In the genomic region with DNA sequence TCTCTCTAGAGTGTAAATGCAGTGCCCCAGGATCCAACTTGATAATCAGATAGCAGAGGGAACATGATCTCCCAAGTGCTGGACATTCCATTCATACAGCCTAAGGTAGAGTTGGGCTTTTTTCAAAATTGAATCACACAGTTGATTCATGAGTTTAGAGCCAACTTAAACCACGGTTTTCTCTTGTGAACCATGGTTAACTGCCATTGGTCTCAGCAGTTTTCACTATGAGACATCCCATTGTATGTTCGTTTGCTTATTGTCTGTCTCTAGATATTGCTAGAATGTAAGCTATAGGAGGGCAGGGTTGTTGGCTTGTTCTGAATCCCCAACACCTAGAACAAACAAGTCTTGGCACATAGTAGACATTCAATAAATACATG, we compare ENCODE assay signal across 18 cellular contexts. TPM values are rescaled to one million over a fixed set of nuclear protein-coding genes. Genes with fewer than 3 reads are reported as not detected.
DNase-seq lines count a peak whose midpoint lies in the region; ATAC-seq, FAIRE-seq and TF ChIP-seq lines count a peak whose summit lies in the region.
"Had no signal": no experiment of that assay in that cellular context is flagged by ENCODE, and none has a peak within 500 bp of the region (broad histone marks: within the 10 kb centered on the region; RNA-seq: fewer than 3 reads in every experiment).

No MANE protein-coding gene starts in this region.

- no peak overlapping the region for H4K12ac ChIP-seq in trophoblast cell (ENCODE audit: low read depth, low read length)

- WGBS in trophoblast cell (ENCODE audit: extremely low coverage, insufficient coverage, insufficient read length): no CpG with 5 or more reads among the region's 2 CpGs

- no peak overlapping the region for H2BK12ac ChIP-seq in trophoblast cell (ENCODE audit: low read length)

- H3K36me3 ChIP-seq in trophoblast cell (ENCODE audit: control insufficient read depth in 1 of 2, insufficient read depth in 2 of 2, low read length in 2 of 2) (no peaks in the 10 kb centered on the region), kidney (ENCODE audit: control insufficient read depth in 1 of 2, insufficient read depth in 2 of 2, low read length in 2 of 2) (no peaks in the 10 kb centered on the region)
- H3K36me3 ChIP-seq: ovary had no signal

- no peak overlapping the region for H2BK5ac ChIP-seq in trophoblast cell (ENCODE audit: low read depth, low read length, poor library complexity)

- H3K27ac ChIP-seq in trophoblast cell (ENCODE audit: low read depth, low read length) (no peak overlapping the region), kidney (ENCODE audit: low read depth in 2 of 2, low read length in 2 of 2) (no peak overlapping the region)
- H3K27ac ChIP-seq: hepatocyte, ovary had no signal

- H3K4me3 ChIP-seq in astrocyte of the spinal cord (ENCODE audit: low read depth, low read length): no peak overlapping the region
- H3K4me3 ChIP-seq in trophoblast cell (ENCODE audit: low read depth, low read length): no peak overlapping the region
- no peak overlapping the region for H3K4me3 ChIP-seq in kidney (ENCODE audit: low read length in 2 of 2)
- H3K4me3 ChIP-seq: hepatocyte, ovary had no signal

- peak overlapping the region; percentile 86 for H3K27ac Mint-ChIP-seq in activated CD4-positive, alpha-beta T cell treated with anti-CD3 and anti-CD28 coated beads for 36 hours

- H2AFZ ChIP-seq in trophoblast cell (ENCODE audit: insufficient read depth, low read length, poor library complexity): no peak overlapping the region
- H2AFZ ChIP-seq: hepatocyte had no signal

- no peak overlapping the region for H3K4me3 Mint-ChIP-seq in activated CD4-positive, alpha-beta T cell treated with anti-CD3 and anti-CD28 coated beads for 36 hours

- H2BK120ac ChIP-seq in trophoblast cell (ENCODE audit: insufficient read depth, low read length, poor library complexity): no peak overlapping the region

- no peaks in the 10 kb centered on the region for H3K27me3 Mint-ChIP-seq in activated CD4-positive, alpha-beta T cell treated with anti-CD3 and anti-CD28 coated beads for 36 hours

- in situ Hi-C loops in astrocyte of the spinal cord (cut with HindIII; ENCODE audit: low sequenced_read_pairs): no loop called here

- TF ChIP-seq CTCF in astrocyte of the spinal cord (IDR thresholded peaks at IDR 0.05; ENCODE audit: low read depth, low read length) (no peak), kidney (IDR thresholded peaks at IDR 0.05; ENCODE audit: borderline replicate concordance, extremely low read depth, insufficient read depth) (no peak)

- intact Hi-C loops in activated CD4-positive, alpha-beta T cell treated with anti-CD3 and anti-CD28 coated beads for 36 hours (cut with DNase I, micrococcal nuclease): loop anchor here in 1 of 2 experiments (5.0 kb wide), 1 partner anchor 51 kb away; no protein-coding TSS in a partner anchor
- intact Hi-C loops in kidney (cut with DNase I): no loop called here

- H3K4ac ChIP-seq in trophoblast cell (ENCODE audit: low read depth, low read length): no peak overlapping the region

- H2AK5ac ChIP-seq in trophoblast cell (ENCODE audit: low read length): no peak overlapping the region

- H3K27me3 ChIP-seq in trophoblast cell (ENCODE audit: insufficient read depth, low read length): no peaks in the 10 kb centered on the region
- H3K27me3 ChIP-seq: hepatocyte, ovary had no signal

- H3K9me3 ChIP-seq in trophoblast cell (ENCODE audit: insufficient read depth, low read depth, low read length): no peaks in the 10 kb centered on the region
- H3K9me3 ChIP-seq in kidney (ENCODE audit: control insufficient read depth in 1 of 2, low read length in 2 of 2): no peaks in the 10 kb centered on the region
- H3K9me3 ChIP-seq: ovary had no signal

- no peak overlapping the region for H4K91ac ChIP-seq in trophoblast cell (ENCODE audit: low read depth, low read length)

- no peaks in the 10 kb centered on the region for H3K79me2 ChIP-seq in trophoblast cell (ENCODE audit: control insufficient read depth, insufficient read depth, low read length, poor library complexity)
- H3K79me2 ChIP-seq: hepatocyte had no signal

- CTCF ChIA-PET in activated CD4-positive, alpha-beta T cell treated with anti-CD3 and anti-CD28 coated beads for 36 hours (lab: Charles Lee): interaction anchor here (1.0 to 1.8 kb wide), 3 partner anchors 12 to 92 kb away, joined by 3 to 6 read pairs (median 5); a partner anchor contains a TSS

- POLR2A ChIA-PET in activated CD4-positive, alpha-beta T cell treated with anti-CD3 and anti-CD28 coated beads for 36 hours (lab: Charles Lee): interaction anchor here (1.0 kb wide), 1 partner anchor 71 kb away, joined by 3 read pairs; no protein-coding TSS in a partner anchor

- DNase-seq in activated CD4-positive, alpha-beta T cell treated with anti-CD3 and anti-CD28 coated beads for 36 hours: no peak
- no peak for DNase-seq in activated CD4-positive, alpha-beta T cell treated with anti-CD3 and anti-CD28 coated beads for 48 hours
- DNase-seq in M059J (ENCODE audit: low read depth) (peak; percentile 73), astrocyte of the spinal cord (ENCODE audit: low read depth, low spot score) (peak; percentile 68), trophoblast cell (peak; percentile 46 to 81), kidney (no peak), NCI-H1930 (lab: John Stamatoyannopoulos, UW) (no peak)
- DNase-seq: cerebellar nuclear complex; DMS79; erythroblast; mesendoderm; ovary; stimulated activated CD4-positive, alpha-beta T cell treated with anti-CD3 and anti-CD28 coated beads, Interleukin-15, amount 100 ng/mL, for 24 hours had no signal

- no peak overlapping the region for H3K9ac ChIP-seq in trophoblast cell (ENCODE audit: low read length)
- no peak overlapping the region for H3K9ac ChIP-seq in kidney (ENCODE audit: low read length in 2 of 2)

- peak; percentile 34 for ATAC-seq in activated CD4-positive, alpha-beta T cell treated with anti-CD3 and anti-CD28 coated beads for 36 hours
- no peak for ATAC-seq in HG02623 (IDR thresholded peaks at IDR 0.05; ENCODE audit: unreplicated experiment)
- ATAC-seq: Panc1 had no signal

- H3K4me1 ChIP-seq in trophoblast cell (ENCODE audit: control insufficient read depth in 1 of 2, insufficient read depth in 2 of 2, low read length in 2 of 2) (peaks cover 22 to 26% of the 10 kb centered on the region in 2 experiments), kidney (ENCODE audit: control insufficient read depth in 1 of 2, insufficient read depth in 1 of 2, low read depth in 1 of 2, low read length in 2 of 2) (peaks cover 6 to 8% of the 10 kb centered on the region in 2 donors)

- no peak overlapping the region for H3K4me2 ChIP-seq in trophoblast cell (ENCODE audit: low read length)
- H3K4me2 ChIP-seq: hepatocyte had no signal

- H3K14ac ChIP-seq in trophoblast cell (ENCODE audit: low read length): no peak overlapping the region

- FAIRE-seq in kidney (lab: Jason Lieb, UNC): no peak
- FAIRE-seq: A204.1, GM12891 had no signal

- peaks cover 2% of the 10 kb centered on the region for H3K79me1 ChIP-seq in trophoblast cell (ENCODE audit: low read length)

- peaks cover 82% of the 10 kb centered on the region for H3K4me1 Mint-ChIP-seq in activated CD4-positive, alpha-beta T cell treated with anti-CD3 and anti-CD28 coated beads for 36 hours

- no peak overlapping the region for H3K18ac ChIP-seq in trophoblast cell (ENCODE audit: low read length)

- H3K23ac ChIP-seq in trophoblast cell (ENCODE audit: low read length): no peak overlapping the region

- H3K9me3 Mint-ChIP-seq in activated CD4-positive, alpha-beta T cell treated with anti-CD3 and anti-CD28 coated beads for 36 hours (ENCODE audit: low read depth): peaks cover 2% of the 10 kb centered on the region

- H4K8ac ChIP-seq in trophoblast cell (ENCODE audit: low read depth, low read length): no peak overlapping the region

- peaks cover 29% of the 10 kb centered on the region for H3K36me3 Mint-ChIP-seq in activated CD4-positive, alpha-beta T cell treated with anti-CD3 and anti-CD28 coated beads for 36 hours (ENCODE audit: low read depth)

RNA-seq across cellular contexts. Expression of a gene that starts 37.2 kb away (rescaled TPM):
- 10 to 100 TPM; 52.3 to 53.1 TPM for total RNA-seq in activated CD4-positive, alpha-beta T cell treated with anti-CD3 and anti-CD28 coated beads for 36 hours
- total RNA-seq in M059J (2014; rRNA removed; shearing (Covaris generic)): 23.7 and 29.5 TPM in 2 replicates
- 14.4 and 15.2 TPM in 2 replicates for polyA plus RNA-seq in trophoblast cell (2013)
- total RNA-seq in kidney: 32.0 TPM
- 16.3 TPM for polyA plus RNA-seq in kidney (ENCODE audit: insufficient read depth, low read depth, low replicate concordance)

Comparison
In these comparisons a context has a peak if more than half of its experiments do, and no peak if none do; other contexts are left out.
1. DNase-seq: peak in M059J (single experiment), astrocyte of the spinal cord (single experiment) and trophoblast cell (2 of 2); none in activated CD4-positive, alpha-beta T cell treated with anti-CD3 and anti-CD28 coated beads for 36 hours (single experiment), activated CD4-positive, alpha-beta T cell treated with anti-CD3 and anti-CD28 coated beads for 48 hours (single experiment), kidney (single experiment) and NCI-H1930 (0 of 2).